In genomic region chr14:76694106-76694505, GRCh38 we compare ENCODE assay signal across 23 cellular contexts.
"Had no signal": no experiment of that assay in that cellular context is flagged by ENCODE, and none has a peak within 500 bp of the region (broad histone marks: within the 10 kb centered on the region; RNA-seq: fewer than 3 reads in every experiment).

No MANE protein-coding gene starts in this region.

- H3K9me3 ChIP-seq: gastrocnemius medialis, left lung, mucosa of descending colon, ovary, psoas muscle, sigmoid colon, stomach, thyroid gland had no signal

- H3K36me3 Mint-ChIP-seq: naive B cell; natural killer cell treated with Interleukin-12 subunit alpha and Interleukin-12 subunit beta and Interleukin-15 and Interleukin-18, amount 100 ng/mL, for 72 hours had no signal

- H3K27ac ChIP-seq: gastrocnemius medialis, left lung, neural progenitor cell, ovary, psoas muscle, sigmoid colon, stomach, thyroid gland had no signal

- H3K36me3 ChIP-seq: gastrocnemius medialis, left lung, neural progenitor cell, ovary, sigmoid colon, stomach, thyroid gland had no signal

- H3K27ac Mint-ChIP-seq: effector memory CD8-positive, alpha-beta T cell; mesothelial cell of epicardium; naive B cell; natural killer cell treated with Interleukin-12 subunit alpha and Interleukin-12 subunit beta and Interleukin-15 and Interleukin-18, amount 100 ng/mL, for 72 hours; neural progenitor cell; stimulated activated effector memory CD8-positive, alpha-beta T cell treated with anti-CD3 and anti-CD28 coated beads, Interleukin-12 subunit alpha, Interleukin-12 subunit beta, amount 100 ng/mL, for 72 hours had no signal

- H2AFZ ChIP-seq: neural progenitor cell had no signal

- H3K4me2 ChIP-seq: neural progenitor cell had no signal

- ATAC-seq: effector memory CD8-positive, alpha-beta T cell; gastrocnemius medialis; left lung; mucosa of descending colon; natural killer cell treated with Interleukin-12 subunit alpha and Interleukin-12 subunit beta and Interleukin-15 and Interleukin-18, amount 100 ng/mL, for 72 hours; psoas muscle; right cardiac atrium; stimulated activated effector memory CD8-positive, alpha-beta T cell treated with anti-CD3 and anti-CD28 coated beads, Interleukin-12 subunit alpha, Interleukin-12 subunit beta, amount 100 ng/mL, for 72 hours had no signal

- DNase-seq: cortex of kidney; effector memory CD8-positive, alpha-beta T cell; foreskin fibroblast; gastrocnemius medialis; kidney; left lung; mesenchymal stem cell; mucosa of descending colon; naive B cell; ovary; psoas muscle; right cardiac atrium; sigmoid colon; stimulated activated CD4-positive, alpha-beta T cell treated with anti-CD3 and anti-CD28 coated beads, Interleukin-2, amount 100 ng/mL, for 24 hours; stimulated activated CD4-positive, alpha-beta T cell treated with anti-CD3 and anti-CD28 coated beads, Interleukin-4, amount 100 ng/mL, for 24 hours; stimulated activated naive CD4-positive, alpha-beta T cell treated with Interleukin-2 at 50 U/mL for 16 hours; stomach; thyroid gland; trophoblast cell had no signal

- H3K4me1 Mint-ChIP-seq: mesothelial cell of epicardium; naive B cell; stimulated activated effector memory CD8-positive, alpha-beta T cell treated with anti-CD3 and anti-CD28 coated beads, Interleukin-12 subunit alpha, Interleukin-12 subunit beta, amount 100 ng/mL, for 72 hours had no signal

- H3K4me3 Mint-ChIP-seq: effector memory CD8-positive, alpha-beta T cell; mesothelial cell of epicardium; naive B cell; natural killer cell treated with Interleukin-12 subunit alpha and Interleukin-12 subunit beta and Interleukin-15 and Interleukin-18, amount 100 ng/mL, for 72 hours; neural progenitor cell; stimulated activated effector memory CD8-positive, alpha-beta T cell treated with anti-CD3 and anti-CD28 coated beads, Interleukin-12 subunit alpha, Interleukin-12 subunit beta, amount 100 ng/mL, for 72 hours had no signal

- H3K27me3 ChIP-seq: gastrocnemius medialis, left lung, neural progenitor cell, ovary, sigmoid colon, stomach, thyroid gland had no signal

- H3K4me1 ChIP-seq: gastrocnemius medialis, left lung, neural progenitor cell, psoas muscle, sigmoid colon, stomach, thyroid gland had no signal

- H3K9me3 Mint-ChIP-seq: effector memory CD8-positive, alpha-beta T cell; natural killer cell treated with Interleukin-12 subunit alpha and Interleukin-12 subunit beta and Interleukin-15 and Interleukin-18, amount 100 ng/mL, for 72 hours; stimulated activated effector memory CD8-positive, alpha-beta T cell treated with anti-CD3 and anti-CD28 coated beads, Interleukin-12 subunit alpha, Interleukin-12 subunit beta, amount 100 ng/mL, for 72 hours had no signal

- H3K4me3 ChIP-seq: gastrocnemius medialis, left lung, mucosa of descending colon, neural progenitor cell, ovary, psoas muscle, sigmoid colon, stomach, thyroid gland had no signal
